Comparison of ENCODE assay signal across 1 cellular context in the genomic region with DNA sequence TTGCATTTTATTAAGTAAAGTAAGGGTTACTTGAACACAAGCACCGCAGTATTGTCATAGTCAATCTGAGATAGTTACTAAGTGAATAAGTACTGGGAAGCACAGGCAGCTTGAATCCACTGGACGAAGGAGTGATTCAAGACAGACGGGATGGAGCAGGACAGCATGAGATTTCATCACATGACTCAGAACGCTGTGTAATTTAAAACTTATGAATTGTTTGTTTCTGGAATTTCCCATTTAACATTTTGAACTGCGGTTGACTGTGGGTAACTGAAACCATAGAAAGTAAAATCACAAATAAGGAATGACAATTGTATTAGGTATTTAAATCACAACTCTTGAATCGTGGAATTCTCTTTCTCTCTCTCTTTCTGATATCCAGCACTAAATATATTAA.
TF ChIP-seq lines count a peak whose summit lies in the region.

No MANE protein-coding gene starts in this region.

TF ChIP-seq in SK-N-SH treated with all-trans-retinoic acid at 6 μM for 48 hours, 23 proteins besides CTCF, POLR2A, EP300 and RAD21 (continued from another document):
- TF ChIP-seq RARB (CRISPR knock-in tag; IDR thresholded peaks at IDR 0.05): no peak
- TF ChIP-seq BACH2 (CRISPR knock-in tag; IDR thresholded peaks at IDR 0.05; ENCODE audit: borderline replicate concordance): no peak
TF ChIP-seq in SK-N-SH treated with all-trans-retinoic acid at 6 μM for 48 hours: peak in this region for 0.
